In the genomic region with DNA sequence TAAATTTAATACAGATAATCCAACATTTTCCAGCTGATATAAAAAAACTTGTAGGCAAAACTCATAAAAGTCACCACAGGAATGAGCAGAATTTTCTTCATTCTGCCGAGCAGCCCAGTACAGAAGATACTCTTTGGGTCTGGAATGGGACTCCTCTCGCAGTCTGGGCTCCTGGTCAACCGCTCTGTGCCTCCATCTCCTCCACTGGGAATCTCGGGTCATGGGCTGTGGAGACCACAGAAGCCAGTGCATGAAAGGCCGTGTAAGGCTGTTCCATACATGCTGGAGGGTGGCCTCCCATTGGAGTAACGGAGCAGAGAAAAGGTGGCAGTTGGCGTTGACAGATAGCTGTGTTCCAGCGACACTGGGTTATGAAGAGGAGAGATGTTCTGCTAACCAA, we compare ENCODE assay signal across 21 cellular contexts.
"Had no signal": no experiment of that assay in that cellular context is flagged by ENCODE, and none has a peak within 500 bp of the region (broad histone marks: within the 10 kb centered on the region; RNA-seq: fewer than 3 reads in every experiment).

No MANE protein-coding gene starts in this region.

- DNase-seq: IMR-90, Karpas-422, KG1, MG63, NCI-H1092, NCI-H1105 treated with DMSO at 0.1 percent for 48 hours, NCI-H1417 treated with DMSO at 0.1 percent for 48 hours, NCI-H146, NCI-H1694 treated with DMSO at 0.1 percent for 48 hours, NCI-H1930, NCI-H2081, NCI-H2107, NCI-H2227 treated with DMSO at 0.1 percent for 48 hours, NCI-H524, NCI-H526 treated with DMSO at 0.1 percent for 48 hours, NCI-H774, OCI-M1, PC-9, Peyer's patch, Right ventricle myocardium superior, SIG-M5 had no signal
